Comparison of ENCODE assay signal across 10 cellular contexts in the genomic region with DNA sequence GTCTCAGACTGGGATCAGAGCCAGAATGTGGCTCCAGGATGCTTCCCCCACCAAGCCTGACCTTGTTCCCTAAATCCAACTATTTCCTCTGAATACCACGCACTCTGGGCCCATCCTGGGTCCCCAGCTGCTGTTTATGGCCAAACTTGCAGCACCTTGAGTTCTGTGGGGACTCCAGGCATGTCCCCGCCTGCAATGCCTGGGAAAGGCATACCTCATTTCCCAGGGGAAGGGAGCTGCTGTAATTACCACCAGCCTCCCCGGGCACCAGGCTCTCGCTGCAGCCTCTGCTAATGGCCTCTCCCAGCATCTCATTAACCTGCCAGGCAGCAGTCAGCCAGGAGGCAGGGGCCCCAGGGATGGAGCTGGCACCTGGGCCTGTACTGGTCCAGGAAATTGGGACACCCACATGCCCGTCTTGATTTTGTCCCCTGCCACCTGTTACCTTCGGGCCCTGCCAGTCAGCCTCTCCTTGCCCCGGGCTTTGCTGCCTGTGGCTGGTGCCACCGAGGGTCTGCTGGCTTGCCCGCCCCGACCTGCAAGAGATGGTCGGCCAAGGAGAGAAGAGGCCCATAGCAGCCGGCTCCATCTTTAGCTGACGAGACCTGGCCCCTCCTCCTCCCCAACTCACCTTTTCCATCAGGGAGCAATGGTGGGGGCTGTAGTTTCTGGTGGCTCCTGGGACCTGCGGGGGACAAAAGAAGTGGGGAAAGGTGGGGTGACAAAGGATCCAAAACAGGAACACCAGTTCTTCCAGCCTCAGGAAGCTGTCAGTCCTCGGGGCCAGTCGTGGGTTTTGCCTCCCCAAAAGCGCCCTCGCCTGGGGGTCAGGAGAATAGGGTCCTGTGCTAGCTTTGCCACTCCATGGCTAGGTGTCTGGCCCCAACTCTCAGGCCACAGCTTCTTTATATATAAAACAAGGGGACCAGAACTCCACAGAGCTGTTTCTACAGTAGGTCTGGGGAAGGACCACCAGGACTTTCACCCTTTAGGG. TPM values are rescaled to one million over a fixed set of nuclear protein-coding genes. Genes with fewer than 3 reads are reported as not detected.
A peak's percentile ranks its signal among the peaks of the same experiment; 100 is the strongest.
DNase-seq lines count a peak whose midpoint lies in the region; ATAC-seq and FAIRE-seq lines count a peak whose summit lies in the region.
"Had no signal": no experiment of that assay in that cellular context is flagged by ENCODE, and none has a peak within 500 bp of the region (broad histone marks: within the 10 kb centered on the region; RNA-seq: fewer than 3 reads in every experiment).

No MANE protein-coding gene starts in this region.

- no peaks in the 10 kb centered on the region for H3K9me3 ChIP-seq in muscle layer of colon (ENCODE audit: low read length)

- peak overlapping the region; percentile 95 for H3K27ac ChIP-seq in muscle layer of colon (ENCODE audit: low read depth, low read length)

- H3K36me3 Mint-ChIP-seq in activated naive CD4-positive, alpha-beta T cell treated with anti-CD3 and anti-CD28 coated beads, Interleukin-2, amount 50 U/mL, for 72 hours: no peaks in the 10 kb centered on the region

- no peak overlapping the region for H3K4me3 ChIP-seq in muscle layer of colon (ENCODE audit: low read depth in 1 of 2, low read length in 2 of 2)

- peaks cover 92% of the 10 kb centered on the region for H3K4me1 ChIP-seq in muscle layer of colon (ENCODE audit: insufficient read depth, low read length)

- no peaks in the 10 kb centered on the region for H3K27me3 ChIP-seq in muscle layer of colon (ENCODE audit: control insufficient read depth in 1 of 2, insufficient read depth in 2 of 2, low read length in 2 of 2)

- ATAC-seq in GM19035 (IDR thresholded peaks at IDR 0.05; ENCODE audit: unreplicated experiment): no peak
- ATAC-seq in activated naive CD4-positive, alpha-beta T cell treated with anti-CD3 and anti-CD28 coated beads, Interleukin-2, amount 50 U/mL, for 72 hours: no peak

- DNase-seq in CD1c-positive myeloid dendritic cell (ENCODE audit: extremely low spot score) (peak; percentile 62), GM19239 (ENCODE audit: insufficient read length, low spot score) (peak; percentile 40), SKM-1 treated with dmso at 0.1 percent for 144 hours (lab: John Stamatoyannopoulos, UW; ENCODE audit: unreplicated experiment) (peak; percentile 19), DMS114 treated with DMSO at 0.1 percent for 48 hours (lab: John Stamatoyannopoulos, UW; ENCODE audit: unreplicated experiment) (no peak)
- DNase-seq in activated CD8-positive, alpha-beta memory T cell treated with anti-CD3 and anti-CD28 coated beads, Interleukin-2, amount 50 U/mL, for 4 hours: no peak
- no peak for DNase-seq in activated naive CD4-positive, alpha-beta T cell treated with anti-CD3 and anti-CD28 coated beads, Interleukin-2, amount 50 U/mL, for 72 hours (ENCODE audit: low spot score in 2 of 2)
- DNase-seq: T-helper 9 cell had no signal

- peak overlapping the region; percentile 46 for H3K9ac ChIP-seq in muscle layer of colon (ENCODE audit: low read length)

- H3K27ac Mint-ChIP-seq in activated naive CD4-positive, alpha-beta T cell treated with anti-CD3 and anti-CD28 coated beads, Interleukin-2, amount 50 U/mL, for 72 hours: peak overlapping the region in 1 of 2 donors; percentile 15

- no peaks in the 10 kb centered on the region for H3K9me3 Mint-ChIP-seq in activated naive CD4-positive, alpha-beta T cell treated with anti-CD3 and anti-CD28 coated beads, Interleukin-2, amount 50 U/mL, for 72 hours

- peak; percentile 37 for FAIRE-seq in GM19239 (lab: Jason Lieb, UNC)

- peaks cover 26% of the 10 kb centered on the region for H3K36me3 ChIP-seq in muscle layer of colon (ENCODE audit: insufficient read depth, low read length)

RNA-seq across cellular contexts. Expression of gene CCDC9B, which starts 4.3 kb away (rescaled TPM):
- total RNA-seq in activated naive CD4-positive, alpha-beta T cell treated with anti-CD3 and anti-CD28 coated beads, Interleukin-2, amount 50 U/mL, for 72 hours: 1 to 10 TPM; 1.6 to 2.8 TPM

RNA-seq across cellular contexts. Expression of gene INAFM2, which starts 12.9 kb away (rescaled TPM):
- total RNA-seq in activated naive CD4-positive, alpha-beta T cell treated with anti-CD3 and anti-CD28 coated beads, Interleukin-2, amount 50 U/mL, for 72 hours: 10 to 100 TPM in 1 of 2 donors, 1 to 10 TPM in 1; 5.8 to 14.2 TPM

RNA-seq across cellular contexts. Expression of gene PHGR1, which starts 14.4 kb away (rescaled TPM):
- not detected for total RNA-seq in activated naive CD4-positive, alpha-beta T cell treated with anti-CD3 and anti-CD28 coated beads, Interleukin-2, amount 50 U/mL, for 72 hours
- total RNA-seq: dermis microvascular lymphatic vessel endothelial cell had no signal

RNA-seq across cellular contexts. Expression of gene DISP2, which starts 21.6 kb away (rescaled TPM):
- total RNA-seq in activated naive CD4-positive, alpha-beta T cell treated with anti-CD3 and anti-CD28 coated beads, Interleukin-2, amount 50 U/mL, for 72 hours: under 1 TPM; 0.06 to 0.50 TPM

RNA-seq across cellular contexts. Expression of gene PLCB2, which starts 28.7 kb away (rescaled TPM):
- 10 to 100 TPM; 63.5 to 91.5 TPM for total RNA-seq in activated naive CD4-positive, alpha-beta T cell treated with anti-CD3 and anti-CD28 coated beads, Interleukin-2, amount 50 U/mL, for 72 hours
- total RNA-seq: dermis microvascular lymphatic vessel endothelial cell had no signal

Comparison
In these comparisons a context has a peak if more than half of its experiments do, and no peak if none do; other contexts are left out.
1. DNase-seq: peak in CD1c-positive myeloid dendritic cell (single experiment), GM19239 (single experiment) and SKM-1 treated with dmso at 0.1 percent for 144 hours (single experiment); none in activated CD8-positive, alpha-beta memory T cell treated with anti-CD3 and anti-CD28 coated beads, Interleukin-2, amount 50 U/mL, for 4 hours (single experiment), DMS114 treated with DMSO at 0.1 percent for 48 hours (single experiment) and activated naive CD4-positive, alpha-beta T cell treated with anti-CD3 and anti-CD28 coated beads, Interleukin-2, amount 50 U/mL, for 72 hours (0 of 2).